11 cellular contexts compared by ENCODE assay signal in the genomic region with DNA sequence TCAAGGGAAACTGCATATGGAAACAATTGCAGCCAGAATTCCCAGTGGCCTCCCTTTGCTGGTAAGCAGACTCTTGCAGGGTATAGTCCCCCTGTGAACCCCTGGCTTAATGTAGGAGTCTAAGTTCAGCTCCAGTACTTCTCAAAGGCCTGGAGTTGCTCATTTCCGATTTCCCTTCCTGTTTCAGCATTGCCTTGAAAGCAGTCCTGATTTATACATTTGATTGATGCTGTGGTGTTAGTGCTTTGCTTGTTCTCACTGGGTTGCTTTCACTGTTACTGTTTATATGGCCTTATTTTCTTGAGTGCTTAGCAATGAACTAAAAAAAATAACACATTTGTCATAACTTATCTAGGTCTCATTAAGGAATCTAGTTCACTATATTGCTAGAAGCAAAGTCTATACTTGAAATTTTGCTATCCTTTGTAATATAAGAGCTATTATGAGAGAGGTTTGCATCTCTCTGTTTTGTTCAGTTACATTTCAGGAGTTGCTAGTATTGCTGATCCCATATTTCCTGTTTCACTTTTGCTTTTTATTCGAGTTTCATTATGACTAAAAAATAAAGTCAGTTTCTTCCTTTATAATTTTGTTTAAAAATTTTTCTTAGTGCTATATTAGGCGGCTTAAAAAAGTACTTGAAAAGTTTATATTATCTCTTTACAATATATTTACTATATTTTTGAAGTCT.
DNase-seq lines count a peak whose midpoint lies in the region; ATAC-seq and TF ChIP-seq lines count a peak whose summit lies in the region.
"Had no signal": no experiment of that assay in that cellular context is flagged by ENCODE, and none has a peak within 500 bp of the region (broad histone marks: within the 10 kb centered on the region; RNA-seq: fewer than 3 reads in every experiment).

No MANE protein-coding gene starts in this region.

- DNase-seq in activated naive CD8-positive, alpha-beta T cell treated with anti-CD3 and anti-CD28 coated beads, Interleukin-2, amount 10 ng/mL, durations not matched to agents 7 days and 5 days = no peak
- DNase-seq in activated naive CD8-positive, alpha-beta T cell treated with anti-CD3 and anti-CD28 coated beads for 36 hours = no peak
- DNase-seq in MV-4-11 (lab: John Stamatoyannopoulos, UW) (peak; percentile 20), NCI-H345 treated with DMSO at 0.1 percent for 48 hours (lab: John Stamatoyannopoulos, UW; ENCODE audit: unreplicated experiment) (no peak), GM13977 (ENCODE audit: low spot score) (no peak), HAP-1 (ENCODE audit: low spot score in 2 of 2) (no peak)
- DNase-seq in stimulated activated naive CD8-positive, alpha-beta T cell treated with anti-CD3 and anti-CD28 coated beads, Interleukin-15, amount 100 ng/mL, for 72 hours = no peak
- DNase-seq: GOT3, SW 1271 had no signal

- H3K36me3 Mint-ChIP-seq in activated naive CD8-positive, alpha-beta T cell treated with anti-CD3 and anti-CD28 coated beads, Interleukin-2, amount 10 ng/mL, durations not matched to agents 7 days and 5 days = peaks cover 2% of the 10 kb centered on the region
- no peaks in the 10 kb centered on the region for H3K36me3 Mint-ChIP-seq in activated naive CD8-positive, alpha-beta T cell treated with anti-CD3 and anti-CD28 coated beads for 36 hours

- peak overlapping the region; percentile 86 for H3K27ac Mint-ChIP-seq in activated naive CD8-positive, alpha-beta T cell treated with anti-CD3 and anti-CD28 coated beads, Interleukin-2, amount 10 ng/mL, durations not matched to agents 7 days and 5 days
- no peak overlapping the region for H3K27ac Mint-ChIP-seq in activated naive CD8-positive, alpha-beta T cell treated with anti-CD3 and anti-CD28 coated beads for 36 hours
- peak overlapping the region; percentile 19 to 31 for H3K27ac Mint-ChIP-seq in stimulated activated naive CD8-positive, alpha-beta T cell treated with anti-CD3 and anti-CD28 coated beads, Interleukin-15, amount 100 ng/mL, for 72 hours

- POLR2A ChIA-PET in activated naive CD8-positive, alpha-beta T cell treated with anti-CD3 and anti-CD28 coated beads, Interleukin-2, amount 10 ng/mL, durations not matched to agents 7 days and 5 days (lab: Charles Lee) = interaction anchor here (0.6 kb wide), 1 partner anchor 13 kb away, joined by 4 read pairs; no protein-coding TSS in a partner anchor

- in situ Hi-C loops in GM13977 (cut with MboI; ENCODE audit: low pct_unique_long_range_greater_than_20kb, low sequenced_read_pairs, unreplicated experiment) = no loop called here
- in situ Hi-C loops in HAP-1 (cut with MboI; ENCODE audit: low sequenced_read_pairs) = loop anchor here (10.0 kb wide), 1 partner anchor 1437 kb away; no protein-coding TSS in a partner anchor

- H3K36me3 ChIP-seq in HAP-1 (replicated peaks) = no peaks in the 10 kb centered on the region

- H3K4me3 Mint-ChIP-seq in activated naive CD8-positive, alpha-beta T cell treated with anti-CD3 and anti-CD28 coated beads, Interleukin-2, amount 10 ng/mL, durations not matched to agents 7 days and 5 days = peak overlapping the region; percentile 47
- H3K4me3 Mint-ChIP-seq in activated naive CD8-positive, alpha-beta T cell treated with anti-CD3 and anti-CD28 coated beads for 36 hours = no peak overlapping the region
- no peak overlapping the region for H3K4me3 Mint-ChIP-seq in stimulated activated naive CD8-positive, alpha-beta T cell treated with anti-CD3 and anti-CD28 coated beads, Interleukin-15, amount 100 ng/mL, for 72 hours

- TF ChIP-seq CTCF in GM13977 (IDR thresholded peaks at IDR 0.05; ENCODE audit: extremely low read depth, insufficient read depth, missing control alignments) = no peak

- H3K27me3 ChIP-seq in HAP-1 (ENCODE audit: low read depth) = no peaks in the 10 kb centered on the region; the same call in 1 of the 2 replicates

- H3K27me3 Mint-ChIP-seq in activated naive CD8-positive, alpha-beta T cell treated with anti-CD3 and anti-CD28 coated beads, Interleukin-2, amount 10 ng/mL, durations not matched to agents 7 days and 5 days = peaks cover 16% of the 10 kb centered on the region
- no peaks in the 10 kb centered on the region for H3K27me3 Mint-ChIP-seq in activated naive CD8-positive, alpha-beta T cell treated with anti-CD3 and anti-CD28 coated beads for 36 hours
- H3K27me3 Mint-ChIP-seq in stimulated activated naive CD8-positive, alpha-beta T cell treated with anti-CD3 and anti-CD28 coated beads, Interleukin-15, amount 100 ng/mL, for 72 hours = peaks cover under 1% of the 10 kb centered on the region

- no peak overlapping the region for H3K4me3 ChIP-seq in HAP-1
- H3K4me3 ChIP-seq: lung had no signal

- no peaks in the 10 kb centered on the region for H3K9me3 Mint-ChIP-seq in activated naive CD8-positive, alpha-beta T cell treated with anti-CD3 and anti-CD28 coated beads, Interleukin-2, amount 10 ng/mL, durations not matched to agents 7 days and 5 days
- H3K9me3 Mint-ChIP-seq in activated naive CD8-positive, alpha-beta T cell treated with anti-CD3 and anti-CD28 coated beads for 36 hours = no peaks in the 10 kb centered on the region
- H3K9me3 Mint-ChIP-seq in stimulated activated naive CD8-positive, alpha-beta T cell treated with anti-CD3 and anti-CD28 coated beads, Interleukin-15, amount 100 ng/mL, for 72 hours = no peaks in the 10 kb centered on the region

- H3K4me1 Mint-ChIP-seq in activated naive CD8-positive, alpha-beta T cell treated with anti-CD3 and anti-CD28 coated beads, Interleukin-2, amount 10 ng/mL, durations not matched to agents 7 days and 5 days = peaks cover 3% of the 10 kb centered on the region
- H3K4me1 Mint-ChIP-seq in activated naive CD8-positive, alpha-beta T cell treated with anti-CD3 and anti-CD28 coated beads for 36 hours = peaks cover 9% of the 10 kb centered on the region
- H3K4me1 Mint-ChIP-seq in stimulated activated naive CD8-positive, alpha-beta T cell treated with anti-CD3 and anti-CD28 coated beads, Interleukin-15, amount 100 ng/mL, for 72 hours = peaks cover 14% of the 10 kb centered on the region

- no peaks in the 10 kb centered on the region for H3K4me1 ChIP-seq in HAP-1

- H3K9me3 ChIP-seq in HAP-1 = no peaks in the 10 kb centered on the region

- peak; percentile 62 for ATAC-seq in activated naive CD8-positive, alpha-beta T cell treated with anti-CD3 and anti-CD28 coated beads, Interleukin-2, amount 10 ng/mL, durations not matched to agents 7 days and 5 days (ENCODE audit: low read depth)
- ATAC-seq in HG02678 (IDR thresholded peaks at IDR 0.05; ENCODE audit: unreplicated experiment) = peak; percentile 64
- peak; percentile 54 for ATAC-seq in stimulated activated naive CD8-positive, alpha-beta T cell treated with anti-CD3 and anti-CD28 coated beads, Interleukin-15, amount 100 ng/mL, for 72 hours
